In genomic region chr13:83929147-83929546, GRCh38 we compare ENCODE assay signal across 21 cellular contexts.
"Had no signal": no experiment of that assay in that cellular context is flagged by ENCODE, and none has a peak within 500 bp of the region (broad histone marks: within the 10 kb centered on the region; RNA-seq: fewer than 3 reads in every experiment).

No MANE protein-coding gene starts in this region.

- H3K27ac ChIP-seq: breast epithelium, colonic mucosa, dorsolateral prefrontal cortex, epithelial cell of prostate, gastroesophageal sphincter, tibial nerve had no signal

- H3K4me3 ChIP-seq: breast epithelium, colonic mucosa, dorsolateral prefrontal cortex, gastroesophageal sphincter, tibial nerve had no signal

- H3K9me3 ChIP-seq: breast epithelium, colonic mucosa, gastroesophageal sphincter, tibial nerve had no signal

- DNase-seq: activated B cell treated with CpG ODN at 0.5 μM for 24 hours; activated CD4-positive, alpha-beta T cell treated with anti-CD3 and anti-CD28 coated beads for 4 hours; activated CD4-positive, alpha-beta T cell treated with anti-CD3 and anti-CD28 coated beads, Interleukin-2, amount 50 U/mL, for 48 hours; activated CD8-positive, alpha-beta memory T cell treated with anti-CD3 and anti-CD28 coated beads, Interleukin-2, amount 50 U/mL, for 48 hours; activated naive CD4-positive, alpha-beta T cell treated with Interleukin-2 at 50 U/mL for 16 hours; activated naive CD8-positive, alpha-beta T cell treated with anti-CD3 and anti-CD28 coated beads for 36 hours; activated T-cell treated with anti-CD3 and anti-CD28 coated beads, Interleukin-2, amount 50 U/mL, for 48 hours; colonic mucosa; dorsolateral prefrontal cortex; head of caudate nucleus; islet precursor cell; left cardiac atrium; nucleus accumbens; posterior cingulate gyrus; small intestine; stimulated activated CD4-positive, alpha-beta T cell treated with anti-CD3 and anti-CD28 coated beads, Interleukin-2, amount 100 ng/mL, for 24 hours; stimulated activated naive CD8-positive, alpha-beta T cell treated with anti-CD3 and anti-CD28 coated beads, Interleukin-15, amount 100 ng/mL, for 72 hours had no signal

- H3K36me3 ChIP-seq: breast epithelium, colonic mucosa, gastroesophageal sphincter, tibial nerve had no signal
